Comparison of ENCODE assay signal across 8 cellular contexts in genomic region chr11:123069878-123070821, GRCh38. TPM values are rescaled to one million over a fixed set of nuclear protein-coding genes. Genes with fewer than 3 reads are reported as not detected.
DNase-seq lines count a peak whose midpoint lies in the region; ATAC-seq and FAIRE-seq lines count a peak whose summit lies in the region.

No MANE protein-coding gene starts in this region.

- H3K36me3 Mint-ChIP-seq in activated T-cell treated with anti-CD3 and anti-CD28 coated beads, Interleukin-2, amount 50 U/mL, for 4 hours (ENCODE audit: insufficient read depth): peaks cover 6% of the 10 kb centered on the region
- H3K36me3 Mint-ChIP-seq in T-cell: peaks cover 8% of the 10 kb centered on the region
- no peaks in the 10 kb centered on the region for H3K36me3 Mint-ChIP-seq in natural killer cell treated with Interleukin-12 subunit alpha and Interleukin-12 subunit beta and Interleukin-15 and Interleukin-18, amount 100 ng/mL, for 72 hours

- H3K27me3 Mint-ChIP-seq in activated T-cell treated with anti-CD3 and anti-CD28 coated beads, Interleukin-2, amount 50 U/mL, for 4 hours (ENCODE audit: low read depth): no peaks in the 10 kb centered on the region
- no peaks in the 10 kb centered on the region for H3K27me3 Mint-ChIP-seq in T-cell
- no peaks in the 10 kb centered on the region for H3K27me3 Mint-ChIP-seq in natural killer cell treated with Interleukin-12 subunit alpha and Interleukin-12 subunit beta and Interleukin-15 and Interleukin-18, amount 100 ng/mL, for 72 hours

- peak overlapping the region; percentile 82 for H3K4me3 Mint-ChIP-seq in activated T-cell treated with anti-CD3 and anti-CD28 coated beads, Interleukin-2, amount 50 U/mL, for 4 hours
- H3K4me3 Mint-ChIP-seq in T-cell: peak overlapping the region; percentile 78 to 87 (median 83)
- peak overlapping the region; percentile 95 for H3K4me3 Mint-ChIP-seq in natural killer cell treated with Interleukin-12 subunit alpha and Interleukin-12 subunit beta and Interleukin-15 and Interleukin-18, amount 100 ng/mL, for 72 hours

- peak overlapping the region; percentile 99 to 100 for H3K27ac Mint-ChIP-seq in T-cell
- peak overlapping the region; percentile 92 to 99 for H3K27ac Mint-ChIP-seq in natural killer cell treated with Interleukin-12 subunit alpha and Interleukin-12 subunit beta and Interleukin-15 and Interleukin-18, amount 100 ng/mL, for 72 hours

- DNase-seq in activated T-cell treated with anti-CD3 and anti-CD28 coated beads, Interleukin-2, amount 50 U/mL, for 4 hours: no peak
- no peak for DNase-seq in activated T-cell treated with anti-CD3 and anti-CD28 coated beads, Interleukin-2, amount 50 U/mL, for 48 hours
- DNase-seq in T-cell: peak in 4 of 34 experiments; percentile 22 to 30 (median 27)
- DNase-seq in natural killer cell treated with Interleukin-12 subunit alpha and Interleukin-12 subunit beta and Interleukin-15 and Interleukin-18, amount 100 ng/mL, for 72 hours (ENCODE audit: low spot score): peak; percentile 16
- no peak for DNase-seq in frontal cortex (ENCODE audit: low spot score in 2 of 2)
- no peak for DNase-seq in SHP77 treated with DMSO at 0.1 percent for 48 hours (lab: John Stamatoyannopoulos, UW)
- no peak for DNase-seq in NCI-H345 (lab: John Stamatoyannopoulos, UW)

- no peaks in the 10 kb centered on the region for H3K9me3 Mint-ChIP-seq in activated T-cell treated with anti-CD3 and anti-CD28 coated beads, Interleukin-2, amount 50 U/mL, for 4 hours
- H3K9me3 Mint-ChIP-seq in T-cell: no peaks in the 10 kb centered on the region
- no peaks in the 10 kb centered on the region for H3K9me3 Mint-ChIP-seq in natural killer cell treated with Interleukin-12 subunit alpha and Interleukin-12 subunit beta and Interleukin-15 and Interleukin-18, amount 100 ng/mL, for 72 hours

- CTCF ChIA-PET in T-cell (lab: Charles Lee): interaction anchor here (0.8 to 3.8 kb wide), 5 partner anchors 9 to 33 kb away, joined by 3 to 40 read pairs (median 5); no protein-coding TSS in a partner anchor

- peaks cover 61% of the 10 kb centered on the region for H3K4me1 Mint-ChIP-seq in activated T-cell treated with anti-CD3 and anti-CD28 coated beads, Interleukin-2, amount 50 U/mL, for 4 hours (ENCODE audit: low read depth)
- H3K4me1 Mint-ChIP-seq in T-cell: peaks cover 61 to 74% (median 66%) of the 10 kb centered on the region in 3 donors
- peaks cover 20 to 37% of the 10 kb centered on the region in 2 donors for H3K4me1 Mint-ChIP-seq in natural killer cell treated with Interleukin-12 subunit alpha and Interleukin-12 subunit beta and Interleukin-15 and Interleukin-18, amount 100 ng/mL, for 72 hours (ENCODE audit: low read depth in 2 of 2)

- no peak for FAIRE-seq in frontal cortex (lab: Jason Lieb, UNC)

- POLR2A ChIA-PET in T-cell (lab: Charles Lee): interaction anchor here (0.6 to 3.5 kb wide), 13 partner anchors 8 to 232 kb away, joined by 3 to 33 read pairs (median 7); partner anchors contain the start of genes CRTAM (in 1 of the 2) and HSPA8 (in 1 of the 2)

- peak; percentile 72 to 78 for ATAC-seq in activated T-cell treated with anti-CD3 and anti-CD28 coated beads, Interleukin-2, amount 50 U/mL, for 4 hours
- peak; percentile 46 for ATAC-seq in HG02981 (IDR thresholded peaks at IDR 0.05; ENCODE audit: unreplicated experiment)
- ATAC-seq in T-cell (replicated peaks in 1 of 4): peak; percentile 77 to 90 (median 86)
- ATAC-seq in natural killer cell treated with Interleukin-12 subunit alpha and Interleukin-12 subunit beta and Interleukin-15 and Interleukin-18, amount 100 ng/mL, for 72 hours: peak; percentile 68 to 73

RNA-seq across cellular contexts. Expression of gene HSPA8, which starts 8.2 kb away (rescaled TPM):
- 1,000 to 10,000 TPM; 3,255 to 3,669 (median 3,417) TPM for total RNA-seq in activated T-cell treated with anti-CD3 and anti-CD28 coated beads, Interleukin-2, amount 50 U/mL, for 4 hours
- total RNA-seq in T-cell (1,000 to 10,000 TPM in 1 of 5 donors, 100 to 1,000 TPM in 4; 791 to 1,086 (median 843) TPM), frontal cortex (3,900 TPM)
- 1,000 to 10,000 TPM; 2,110 to 2,554 TPM for total RNA-seq in natural killer cell treated with Interleukin-12 subunit alpha and Interleukin-12 subunit beta and Interleukin-15 and Interleukin-18, amount 100 ng/mL, for 72 hours
